Comparison of ENCODE assay signal across 24 cellular contexts in genomic region chr20:51450221-51450712, GRCh38.
A peak's percentile ranks its signal among the peaks of the same experiment; 100 is the strongest.
DNase-seq lines count a peak whose midpoint lies in the region; FAIRE-seq and TF ChIP-seq lines count a peak whose summit lies in the region.
"Had no signal": no experiment of that assay in that cellular context is flagged by ENCODE, and none has a peak within 500 bp of the region (broad histone marks: within the 10 kb centered on the region; RNA-seq: fewer than 3 reads in every experiment).

No MANE protein-coding gene starts in this region.

- CTCF ChIA-PET in MCF 10A (lab: Yijun Ruan, JAX), result interaction anchor here (0.7 to 1.6 kb wide), 5 partner anchors 36 to 574 kb away, joined by 3 to 4 read pairs (median 3); no protein-coding TSS in a partner anchor

- no peaks in the 10 kb centered on the region for H3K9me3 ChIP-seq in breast epithelium
- no peaks in the 10 kb centered on the region for H3K9me3 ChIP-seq in smooth muscle cell (replicated peaks; ENCODE audit: low read depth)
- no peaks in the 10 kb centered on the region for H3K9me3 ChIP-seq in small intestine (ENCODE audit: control insufficient read depth, low read depth)
- H3K9me3 ChIP-seq: uterus had no signal

- H3K9me3 Mint-ChIP-seq in MCF 10A (ENCODE audit: unreplicated experiment), result no peaks in the 10 kb centered on the region
- H3K9me3 Mint-ChIP-seq: naive thymus-derived CD4-positive, alpha-beta T cell had no signal

- FAIRE-seq in small intestine (lab: Jason Lieb, UNC), result no peak
- FAIRE-seq: GM12878, H54, kidney had no signal

- no peak overlapping the region for H3K4me3 Mint-ChIP-seq in MCF 10A (ENCODE audit: unreplicated experiment)
- H3K4me3 Mint-ChIP-seq: naive thymus-derived CD4-positive, alpha-beta T cell had no signal

- H3K36me3 ChIP-seq in breast epithelium, result no peaks in the 10 kb centered on the region
- peaks cover 5% of the 10 kb centered on the region for H3K36me3 ChIP-seq in smooth muscle cell (ENCODE audit: low read depth)
- peaks cover 2 to 4% of the 10 kb centered on the region in 2 donors for H3K36me3 ChIP-seq in small intestine (ENCODE audit: control insufficient read depth in 2 of 2, insufficient read depth in 2 of 2, low read length in 2 of 2)
- H3K36me3 ChIP-seq: uterus had no signal

- H3K27ac ChIP-seq in breast epithelium (peak overlapping the region in 1 of 2 donors; percentile 26), smooth muscle cell (ENCODE audit: low read depth) (peak overlapping the region; percentile 45), small intestine (ENCODE audit: low read depth in 1 of 2, low read length in 1 of 2) (no peak overlapping the region)
- H3K27ac ChIP-seq: C4-2B, hepatocyte had no signal

- no peak overlapping the region for H3K4me3 ChIP-seq in breast epithelium
- H3K4me3 ChIP-seq in fibroblast of mammary gland (ENCODE audit: control insufficient read depth, low read depth, low read length), result no peak overlapping the region
- H3K4me3 ChIP-seq in smooth muscle cell, result no peak overlapping the region
- H3K4me3 ChIP-seq in small intestine (ENCODE audit: low read depth in 1 of 2, low read length in 2 of 2), result no peak overlapping the region
- H3K4me3 ChIP-seq: GM12878, hepatocyte, uterus had no signal

- peak; percentile 13 for DNase-seq in MCF 10A (ENCODE audit: unreplicated experiment)
- DNase-seq in breast epithelium (ENCODE audit: low spot score in 2 of 2), result no peak
- peak; percentile 41 for DNase-seq in RKO (ENCODE audit: low spot score)
- peak; percentile 47 for DNase-seq in fibroblast of mammary gland (ENCODE audit: low read depth)
- DNase-seq in smooth muscle cell (lab: John Stamatoyannopoulos, UW; ENCODE audit: unreplicated experiment), result no peak
- no peak for DNase-seq in MV-4-11 (lab: John Stamatoyannopoulos, UW)
- no peak for DNase-seq in nucleus accumbens (lab: John Stamatoyannopoulos, UW)
- no peak for DNase-seq in small intestine
- DNase-seq: activated CD8-positive, alpha-beta memory T cell treated with anti-CD3 and anti-CD28 coated beads, Interleukin-2, amount 50 U/mL, for 4 hours; activated naive CD4-positive, alpha-beta T cell; aorta; GDM1; kidney; mesendoderm; naive thymus-derived CD4-positive, alpha-beta T cell; NCI-H1930; NCI-H446; posterior cingulate gyrus; substantia nigra; uterus had no signal

- no peaks in the 10 kb centered on the region for H3K27me3 Mint-ChIP-seq in MCF 10A (ENCODE audit: insufficient read depth, unreplicated experiment)
- H3K27me3 Mint-ChIP-seq: naive thymus-derived CD4-positive, alpha-beta T cell had no signal

- BruUV-seq in MCF 10A (replicated peaks; lab: Mats Ljungman, UMichigan), result no TSS peak

- H3K4me2 ChIP-seq in smooth muscle cell, result no peak overlapping the region
- H3K4me2 ChIP-seq: hepatocyte had no signal

- H3F3A ChIP-seq in smooth muscle cell (ENCODE audit: low read depth), result peaks cover 29% of the 10 kb centered on the region

- H2AFZ ChIP-seq in smooth muscle cell (ENCODE audit: low read depth), result no peak overlapping the region
- H2AFZ ChIP-seq: hepatocyte had no signal

- TF ChIP-seq CTCF in MCF 10A (IDR thresholded peaks at IDR 0.05; ENCODE audit: unreplicated experiment), result no peak
- no peak for TF ChIP-seq CTCF in breast epithelium (IDR thresholded peaks at IDR 0.05)
- no peak for TF ChIP-seq CTCF in fibroblast of mammary gland (conservative IDR thresholded peaks at IDR 0.05; ENCODE audit: control insufficient read depth, insufficient read depth, low read depth, low read length)
- TF ChIP-seq CTCF in smooth muscle cell (IDR thresholded peaks at IDR 0.05; ENCODE audit: borderline replicate concordance, insufficient read depth, poor library complexity, severe bottlenecking), result no peak

- no peak overlapping the region for H3K27ac Mint-ChIP-seq in MCF 10A (ENCODE audit: low read depth, unreplicated experiment)

- intact Hi-C loops in MCF 10A (cut with micrococcal nuclease), result no loop called here
- intact Hi-C loops in breast epithelium (cut with DNase I; ENCODE audit: low total_unique reads), result no loop called here

- H3K27me3 ChIP-seq in breast epithelium, result no peaks in the 10 kb centered on the region
- H3K27me3 ChIP-seq in smooth muscle cell (ENCODE audit: low read depth), result no peaks in the 10 kb centered on the region
- H3K27me3 ChIP-seq in small intestine (ENCODE audit: control insufficient read depth in 2 of 2, insufficient read depth in 2 of 2, low read length in 2 of 2), result no peaks in the 10 kb centered on the region
- H3K27me3 ChIP-seq: hepatocyte, uterus had no signal

- no peaks in the 10 kb centered on the region for H4K20me1 ChIP-seq in smooth muscle cell (ENCODE audit: low read depth)

- peaks cover 9% of the 10 kb centered on the region for H3K4me1 Mint-ChIP-seq in MCF 10A (ENCODE audit: insufficient read depth, unreplicated experiment)

- H3K4me1 ChIP-seq in breast epithelium (peaks cover 8% of the 10 kb centered on the region in 2 donors), smooth muscle cell (ENCODE audit: low read depth) (peaks cover 10% of the 10 kb centered on the region), small intestine (ENCODE audit: control insufficient read depth in 2 of 2, insufficient read depth in 1 of 2, low read depth in 1 of 2, low read length in 1 of 2) (no peaks in the 10 kb centered on the region)

- no peaks in the 10 kb centered on the region for H3K79me2 ChIP-seq in smooth muscle cell (ENCODE audit: low read depth)
- H3K79me2 ChIP-seq: hepatocyte had no signal

- H3K36me3 Mint-ChIP-seq in MCF 10A (ENCODE audit: insufficient read depth, unreplicated experiment), result no peaks in the 10 kb centered on the region

- no peak overlapping the region for H3K9ac ChIP-seq in smooth muscle cell (ENCODE audit: low read depth)

- no peak for TF ChIP-seq POLR2A in breast epithelium (IDR thresholded peaks at IDR 0.05)

- POLR2A ChIA-PET in MCF 10A (lab: Yijun Ruan, JAX), result interaction anchor here (0.7 kb wide), 1 partner anchor 37 kb away, joined by 3 read pairs; no protein-coding TSS in a partner anchor

- 93% methylated on average over 5 of the region's 5 CpGs for WGBS in smooth muscle cell (ENCODE audit: low lambda C conversion rate)
- 86 to 91% (median 87%) methylated on average over 5 of the region's 5 CpGs for WGBS in small intestine, 3 donors

Comparison
In these comparisons a context has a peak if more than half of its experiments do, and no peak if none do; other contexts are left out.
1. DNase-seq: peak in MCF 10A (single experiment), RKO (single experiment) and fibroblast of mammary gland (single experiment); none in breast epithelium (0 of 2), smooth muscle cell (single experiment), MV-4-11 (single experiment), nucleus accumbens (0 of 56) and small intestine (single experiment).